12 cellular contexts compared by ENCODE assay signal in genomic region chr17:41338961-41339485, GRCh38.
A peak's percentile ranks its signal among the peaks of the same experiment; 100 is the strongest.
DNase-seq lines count a peak whose midpoint lies in the region; ATAC-seq, FAIRE-seq and TF ChIP-seq lines count a peak whose summit lies in the region.
"Had no signal": no experiment of that assay in that cellular context is flagged by ENCODE, and none has a peak within 500 bp of the region (broad histone marks: within the 10 kb centered on the region; RNA-seq: fewer than 3 reads in every experiment).

No MANE protein-coding gene starts in this region.

- ATAC-seq in GM18907 (IDR thresholded peaks at IDR 0.05; ENCODE audit: unreplicated experiment) (peak; percentile 53), HG03439 (IDR thresholded peaks at IDR 0.05; ENCODE audit: unreplicated experiment) (no peak), HG02588 (IDR thresholded peaks at IDR 0.05; ENCODE audit: unreplicated experiment) (no peak)
- ATAC-seq: HCT116, left lobe of liver, SK-N-SH treated with all-trans-retinoic acid at 6 μM for 48 hours had no signal

- FAIRE-seq in GM19239 (lab: Jason Lieb, UNC), result no peak
- FAIRE-seq: G401.6 had no signal

- TF ChIP-seq CTCF in AG10803 (conservative IDR thresholded peaks at IDR 0.05; ENCODE audit: low read length) (no peak), foreskin fibroblast (IDR thresholded peaks at IDR 0.05; ENCODE audit: low read depth, low read length) (no peak)

- peak; percentile 72 for DNase-seq in AG10803 (ENCODE audit: low read depth)
- peak; percentile 36 for DNase-seq in T-helper 9 cell
- DNase-seq in foreskin fibroblast, result peak; percentile 26 to 51
- DNase-seq in GM19239 (ENCODE audit: insufficient read length, low spot score), result no peak
- DNase-seq in NCI-H2196 treated with DMSO at 0.1 percent for 48 hours (lab: John Stamatoyannopoulos, UW; ENCODE audit: unreplicated experiment), result no peak

- H3K4me3 ChIP-seq in AG10803 (ENCODE audit: low read length), result no peak overlapping the region
- H3K4me3 ChIP-seq in foreskin fibroblast (ENCODE audit: low read depth in 1 of 2, low read length in 2 of 2), result no peak overlapping the region

Comparison
In these comparisons a context has a peak if more than half of its experiments do, and no peak if none do; other contexts are left out.
1. DNase-seq: peak in AG10803 (single experiment), T-helper 9 cell (single experiment) and foreskin fibroblast (2 of 2); none in GM19239 (single experiment) and NCI-H2196 treated with DMSO at 0.1 percent for 48 hours (single experiment).